29 cellular contexts compared by ENCODE assay signal in the genomic region with DNA sequence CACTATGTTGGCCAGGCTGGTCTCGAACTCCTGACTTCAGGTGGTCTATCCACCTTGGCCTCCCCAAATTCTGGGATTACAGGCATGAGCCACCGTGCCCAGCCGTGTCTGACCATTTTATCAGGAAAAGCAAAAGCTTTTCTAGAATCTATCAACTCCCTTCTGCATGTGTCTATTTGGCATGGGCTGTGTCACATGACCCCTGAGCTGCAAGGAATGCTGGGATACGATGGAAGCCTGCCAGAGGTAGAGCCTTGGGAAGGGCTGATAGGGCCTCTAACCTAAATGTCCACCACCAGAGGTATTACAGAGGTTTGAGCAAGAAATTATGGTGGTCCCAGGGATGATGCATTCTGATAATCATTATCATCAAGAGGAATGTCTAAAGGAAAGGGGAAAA.
"Had no signal": no experiment of that assay in that cellular context is flagged by ENCODE, and none has a peak within 500 bp of the region (broad histone marks: within the 10 kb centered on the region; RNA-seq: fewer than 3 reads in every experiment).

No MANE protein-coding gene starts in this region.

- H3K27me3 ChIP-seq: colonic mucosa, dorsolateral prefrontal cortex, esophagus muscularis mucosa, esophagus squamous epithelium, foreskin keratinocyte, gastrocnemius medialis, gastroesophageal sphincter, heart left ventricle, heart right ventricle, hepatocyte had no signal

- H3K4me3 Mint-ChIP-seq: dendritic cell treated with granulocyte-macrophage colony-stimulating factor and Interleukin-4, amounts not matched to agents 40 ng/mL and 50 ng/mL, for 4 days; effector memory CD8-positive, alpha-beta T cell; endodermal cell had no signal

- H3K4me1 ChIP-seq: colonic mucosa, esophagus muscularis mucosa, esophagus squamous epithelium, foreskin keratinocyte, gastrocnemius medialis, gastroesophageal sphincter, heart left ventricle, heart right ventricle had no signal

- H2AFZ ChIP-seq: hepatocyte had no signal

- H3K4me2 ChIP-seq: hepatocyte had no signal

- ATAC-seq: effector memory CD8-positive, alpha-beta T cell; esophagus mucosa; foreskin keratinocyte; gastrocnemius medialis; gastroesophageal sphincter; heart left ventricle; heart right ventricle had no signal

- H3K27me3 Mint-ChIP-seq: dendritic cell treated with granulocyte-macrophage colony-stimulating factor and Interleukin-4, amounts not matched to agents 40 ng/mL and 50 ng/mL, for 4 days; effector memory CD8-positive, alpha-beta T cell had no signal

- H3K27ac Mint-ChIP-seq: dendritic cell treated with granulocyte-macrophage colony-stimulating factor and Interleukin-4, amounts not matched to agents 40 ng/mL and 50 ng/mL, for 4 days; effector memory CD8-positive, alpha-beta T cell; endodermal cell had no signal

- H3K4me3 ChIP-seq: colonic mucosa, coronary artery, dorsolateral prefrontal cortex, esophagus muscularis mucosa, esophagus squamous epithelium, gastrocnemius medialis, gastroesophageal sphincter, heart left ventricle, heart right ventricle, hepatocyte had no signal

- DNase-seq: colonic mucosa; cortex of kidney; dermis blood vessel endothelial cell; dorsolateral prefrontal cortex; effector CD4-positive, alpha-beta T cell; effector CD8-positive, alpha-beta T cell; effector memory CD4-positive, alpha-beta T cell; effector memory CD8-positive, alpha-beta T cell; endodermal cell; erythroblast; esophagus squamous epithelium; foreskin fibroblast; foreskin keratinocyte; foreskin melanocyte; gastrocnemius medialis; glutamatergic neuron; head of caudate nucleus; heart left ventricle; heart right ventricle had no signal

- H3K27ac ChIP-seq: colonic mucosa, coronary artery, dorsolateral prefrontal cortex, epithelial cell of prostate, esophagus muscularis mucosa, esophagus squamous epithelium, foreskin keratinocyte, gastrocnemius medialis, gastroesophageal sphincter, heart left ventricle, heart right ventricle, hepatocyte had no signal

- H3K9me3 Mint-ChIP-seq: dendritic cell treated with granulocyte-macrophage colony-stimulating factor and Interleukin-4, amounts not matched to agents 40 ng/mL and 50 ng/mL, for 4 days; effector memory CD8-positive, alpha-beta T cell; endodermal cell had no signal

- H3K36me3 ChIP-seq: colonic mucosa, esophagus muscularis mucosa, esophagus squamous epithelium, gastrocnemius medialis, gastroesophageal sphincter, heart left ventricle, heart right ventricle had no signal

- H3K79me2 ChIP-seq: hepatocyte had no signal

- H3K9me3 ChIP-seq: colonic mucosa, esophagus muscularis mucosa, esophagus squamous epithelium, gastrocnemius medialis, gastroesophageal sphincter, heart left ventricle, heart right ventricle had no signal

- FAIRE-seq: endometrium, endothelial cell of umbilical vein, frontal cortex had no signal
